Comparison of ENCODE assay signal across 11 cellular contexts in the genomic region with DNA sequence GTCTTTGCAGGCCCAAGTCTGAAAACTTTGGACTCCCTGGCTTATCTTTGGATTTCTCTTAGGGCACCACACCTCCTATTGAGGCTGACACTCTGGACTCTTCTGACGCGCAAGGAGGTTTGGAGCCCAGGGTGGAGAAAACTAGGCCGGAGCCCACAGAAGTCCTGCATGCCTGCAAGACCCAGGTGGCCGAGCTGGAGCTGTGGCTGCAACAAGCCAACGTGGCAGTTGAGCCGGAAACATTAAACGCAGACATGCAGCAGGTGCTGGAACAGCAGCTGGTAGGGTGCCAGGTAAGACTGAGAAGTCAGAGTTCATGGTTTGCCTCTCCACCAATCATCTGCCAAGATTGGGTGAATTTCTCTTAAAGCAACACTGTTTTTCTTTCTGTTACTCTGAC.
A peak's percentile ranks its signal among the peaks of the same experiment; 100 is the strongest.
DNase-seq lines count a peak whose midpoint lies in the region; ATAC-seq and TF ChIP-seq lines count a peak whose summit lies in the region.
"Had no signal": no experiment of that assay in that cellular context is flagged by ENCODE, and none has a peak within 500 bp of the region (broad histone marks: within the 10 kb centered on the region; RNA-seq: fewer than 3 reads in every experiment).

No MANE protein-coding gene starts in this region.

- no peak for DNase-seq in H9
- DNase-seq in NCI-H2196 (lab: John Stamatoyannopoulos, UW; ENCODE audit: unreplicated experiment) = peak; percentile 91
- DNase-seq in renal cortical epithelial cell (ENCODE audit: low read depth) = peak; percentile 28
- DNase-seq in HuH-7.5 (ENCODE audit: low spot score) = no peak
- DNase-seq in immature natural killer cell = no peak
- no peak for DNase-seq in activated CD4-positive, alpha-beta memory T cell treated with anti-CD3 and anti-CD28 coated beads, Interleukin-2, amount 10 ng/mL, durations not matched to agents 7 days and 5 days
- DNase-seq: activated B cell treated with CpG ODN at 0.5 μM for 24 hours; activated naive CD4-positive, alpha-beta T cell had no signal

- H3K4me1 Mint-ChIP-seq in H9 (peaks cover 8 to 14% of the 10 kb centered on the region in 2 experiments), immature natural killer cell (no peaks in the 10 kb centered on the region)
- peaks cover 5% of the 10 kb centered on the region for H3K4me1 Mint-ChIP-seq in activated CD4-positive, alpha-beta memory T cell treated with anti-CD3 and anti-CD28 coated beads, Interleukin-2, amount 10 ng/mL, durations not matched to agents 7 days and 5 days
- H3K4me1 Mint-ChIP-seq: activated B cell treated with CpG ODN at 0.5 μM for 24 hours had no signal

- ATAC-seq in HG03520 (IDR thresholded peaks at IDR 0.05; ENCODE audit: unreplicated experiment) = no peak

- H3K23ac ChIP-seq in H9 (ENCODE audit: insufficient read length, low read depth, low read length) = no peak overlapping the region

- H3K27me3 Mint-ChIP-seq in H9 (ENCODE audit: low read depth) (no peaks in the 10 kb centered on the region), immature natural killer cell (ENCODE audit: low read depth in 3 of 3) (peaks cover 0 to 7% (median 2%) of the 10 kb centered on the region in 3 donors)
- H3K27me3 Mint-ChIP-seq in activated CD4-positive, alpha-beta memory T cell treated with anti-CD3 and anti-CD28 coated beads, Interleukin-2, amount 10 ng/mL, durations not matched to agents 7 days and 5 days = no peaks in the 10 kb centered on the region
- H3K27me3 Mint-ChIP-seq: activated B cell treated with CpG ODN at 0.5 μM for 24 hours had no signal

- no peak overlapping the region for H3K14ac ChIP-seq in H9 (ENCODE audit: insufficient read depth, low read length)

- no peak overlapping the region for H2AK5ac ChIP-seq in H9 (ENCODE audit: insufficient read length, low read length)

- H3K27me3 ChIP-seq in H9 (ENCODE audit: insufficient read depth, low read length) (no peaks in the 10 kb centered on the region), esophagus (ENCODE audit: control insufficient read depth in 1 of 2, insufficient read depth in 2 of 2, low read length in 2 of 2) (no peaks in the 10 kb centered on the region)
- H3K27me3 ChIP-seq: BLaER1 had no signal

- no peak overlapping the region for H3K9ac ChIP-seq in H9 (ENCODE audit: extremely low read depth, insufficient read length, low read length)
- H3K9ac ChIP-seq: BLaER1 had no signal

- H2BK15ac ChIP-seq in H9 (ENCODE audit: low read depth, low read length) = no peak overlapping the region

- CTCF ChIA-PET in activated CD4-positive, alpha-beta memory T cell treated with anti-CD3 and anti-CD28 coated beads, Interleukin-2, amount 10 ng/mL, durations not matched to agents 7 days and 5 days (lab: Charles Lee) = no interaction called here

- H3K36me3 Mint-ChIP-seq in H9 (ENCODE audit: insufficient read depth in 1 of 3, low read depth in 3 of 3) (peaks cover 0 to 7% (median 6%) of the 10 kb centered on the region in 3 experiments; a peak in 3 of 7 replicates), immature natural killer cell (peaks cover 7 to 30% (median 28%) of the 10 kb centered on the region in 3 donors)
- peaks cover 28% of the 10 kb centered on the region for H3K36me3 Mint-ChIP-seq in activated CD4-positive, alpha-beta memory T cell treated with anti-CD3 and anti-CD28 coated beads, Interleukin-2, amount 10 ng/mL, durations not matched to agents 7 days and 5 days (ENCODE audit: low read depth)

- no peak overlapping the region for H2BK120ac ChIP-seq in H9 (ENCODE audit: low read depth, low read length, poor library complexity, severe bottlenecking)

- H3K4ac ChIP-seq in H9 (ENCODE audit: low read depth, low read length) = no peak overlapping the region

- H4K5ac ChIP-seq in H9 (ENCODE audit: insufficient read length, low read depth, low read length) = no peak overlapping the region

- H3K4me2 ChIP-seq in H9 (ENCODE audit: insufficient read depth, insufficient read length, low read length) = no peak overlapping the region
- H3K4me2 ChIP-seq: BLaER1 had no signal

- H3K9me3 ChIP-seq in H9 (ENCODE audit: control insufficient read depth, low read depth, low read length) = no peaks in the 10 kb centered on the region
- H3K9me3 ChIP-seq in esophagus (ENCODE audit: control insufficient read depth in 2 of 2, insufficient read depth in 1 of 2, low read depth in 1 of 2, low read length in 1 of 2) = no peaks in the 10 kb centered on the region
- H3K9me3 ChIP-seq: BLaER1 had no signal

- H3K4me1 ChIP-seq in H9 (ENCODE audit: insufficient read depth, low read length) (peaks cover 2% of the 10 kb centered on the region; the same call in 1 of the 2 replicates), esophagus (ENCODE audit: control insufficient read depth in 2 of 2, insufficient read depth in 2 of 2, low read length in 1 of 2) (peaks cover 2% of the 10 kb centered on the region in 2 donors)
- H3K4me1 ChIP-seq: BLaER1 had no signal

- peaks cover 0 to 7% of the 10 kb centered on the region in 2 donors for H3K36me3 ChIP-seq in esophagus (ENCODE audit: control insufficient read depth in 2 of 2, insufficient read depth in 2 of 2, low read length in 1 of 2)

- POLR2A ChIA-PET in activated CD4-positive, alpha-beta memory T cell treated with anti-CD3 and anti-CD28 coated beads, Interleukin-2, amount 10 ng/mL, durations not matched to agents 7 days and 5 days (lab: Charles Lee) = no interaction called here

- TF ChIP-seq CTCF in H9 (conservative IDR thresholded peaks at IDR 0.05) = no peak

- H3K27ac Mint-ChIP-seq in H9 (peak overlapping the region; percentile 19 to 87 (median 76); a peak in 6 of 7 replicates), immature natural killer cell (peak overlapping the region in 2 of 6 donors; percentile 35 to 65)
- H3K27ac Mint-ChIP-seq in activated CD4-positive, alpha-beta memory T cell treated with anti-CD3 and anti-CD28 coated beads, Interleukin-2, amount 10 ng/mL, durations not matched to agents 7 days and 5 days = no peak overlapping the region
- H3K27ac Mint-ChIP-seq: activated B cell treated with CpG ODN at 0.5 μM for 24 hours had no signal

- no peaks in the 10 kb centered on the region for H3K79me2 ChIP-seq in H9 (ENCODE audit: insufficient read depth, low read length)

- no CpG with 5 or more reads among the region's 7 CpGs for WGBS in H9 (ENCODE audit: extremely low coverage, insufficient read length, low lambda C conversion rate)
- 34 to 50% methylated on average over 7 of the region's 7 CpGs for WGBS in esophagus, 2 donors

- H3K27ac ChIP-seq in H9 (ENCODE audit: insufficient read length, low read depth, low read length) = no peak overlapping the region
- H3K27ac ChIP-seq in esophagus (ENCODE audit: low read depth in 2 of 2, low read length in 1 of 2) = peak overlapping the region; percentile 46 to 82
- H3K27ac ChIP-seq: BLaER1 had no signal

- H3K18ac ChIP-seq in H9 (ENCODE audit: insufficient read length, low read depth, low read length) = no peak overlapping the region

- no peaks in the 10 kb centered on the region for H3K79me1 ChIP-seq in H9 (ENCODE audit: insufficient read depth, low read depth, low read length, poor library complexity, severe bottlenecking)

- H2BK12ac ChIP-seq in H9 (ENCODE audit: insufficient read length, low read depth, low read length) = no peak overlapping the region

- H3K56ac ChIP-seq in H9 (ENCODE audit: insufficient read length, low read depth, low read length) = no peak overlapping the region

- H3T11ph ChIP-seq in H9 (ENCODE audit: low read length) = no peak overlapping the region

- H3K23me2 ChIP-seq in H9 (ENCODE audit: insufficient read length, low read depth, low read length, poor library complexity, severe bottlenecking) = no peaks in the 10 kb centered on the region

- peak overlapping the region in 1 of 2 donors; percentile 14 for H3K4me3 ChIP-seq in esophagus (ENCODE audit: low read depth in 1 of 2, low read length in 2 of 2)
- H3K4me3 ChIP-seq: BLaER1 had no signal

- H2BK20ac ChIP-seq in H9 (ENCODE audit: low read depth, low read length, poor library complexity, severe bottlenecking) = no peak overlapping the region

- H3K4me3 Mint-ChIP-seq in H9 (no peak overlapping the region), immature natural killer cell (no peak overlapping the region)
- no peak overlapping the region for H3K4me3 Mint-ChIP-seq in activated CD4-positive, alpha-beta memory T cell treated with anti-CD3 and anti-CD28 coated beads, Interleukin-2, amount 10 ng/mL, durations not matched to agents 7 days and 5 days
- H3K4me3 Mint-ChIP-seq: activated B cell treated with CpG ODN at 0.5 μM for 24 hours had no signal

- no peak overlapping the region for H2BK5ac ChIP-seq in H9 (ENCODE audit: insufficient read length, low read length)

- no peak overlapping the region for H4K8ac ChIP-seq in H9 (replicated peaks; ENCODE audit: insufficient read length, low read depth, low read length)

- H4K91ac ChIP-seq in H9 (ENCODE audit: insufficient read length, low read depth, low read length) = no peak overlapping the region

- H2AFZ ChIP-seq in H9 (ENCODE audit: low read length) = no peak overlapping the region

- H4K20me1 ChIP-seq in H9 (ENCODE audit: control insufficient read depth, insufficient read depth, insufficient read length) = no peaks in the 10 kb centered on the region
- H4K20me1 ChIP-seq: BLaER1 had no signal

- H3K9me3 Mint-ChIP-seq in H9 (no peaks in the 10 kb centered on the region), immature natural killer cell (no peaks in the 10 kb centered on the region)
- no peaks in the 10 kb centered on the region for H3K9me3 Mint-ChIP-seq in activated CD4-positive, alpha-beta memory T cell treated with anti-CD3 and anti-CD28 coated beads, Interleukin-2, amount 10 ng/mL, durations not matched to agents 7 days and 5 days
- H3K9me3 Mint-ChIP-seq: activated B cell treated with CpG ODN at 0.5 μM for 24 hours had no signal

Comparison
In these comparisons a context has a peak if more than half of its experiments do, and no peak if none do; other contexts are left out.
1. DNase-seq: peak in NCI-H2196 (single experiment) and renal cortical epithelial cell (single experiment); none in H9 (single experiment), HuH-7.5 (single experiment), immature natural killer cell (0 of 3) and activated CD4-positive, alpha-beta memory T cell treated with anti-CD3 and anti-CD28 coated beads, Interleukin-2, amount 10 ng/mL, durations not matched to agents 7 days and 5 days (single experiment).